In genomic region chr9:119884411-119884810, GRCh38 we compare ENCODE assay signal across 18 cellular contexts.
"Had no signal": no experiment of that assay in that cellular context is flagged by ENCODE, and none has a peak within 500 bp of the region (broad histone marks: within the 10 kb centered on the region; RNA-seq: fewer than 3 reads in every experiment).

No MANE protein-coding gene starts in this region.

- H3K9me3 ChIP-seq: adrenal gland, esophagus muscularis mucosa, pancreas, testis had no signal

- H3K27ac Mint-ChIP-seq: activated naive CD4-positive, alpha-beta T cell treated with anti-CD3 and anti-CD28 coated beads, Interleukin-2, amount 10 ng/mL, durations not matched to agents 7 days and 5 days; activated T-helper 2 cell treated with anti-CD3 and anti-CD28 coated beads, Interferon-gamma antibody, Interleukin-2, Interleukin-4, amounts not matched to agents 10 μg/mL and 5 μg/mL and 100 μg/mL, durations not matched to agents 14 hours and 24 hours and 36 hours; brain; naive B cell; stimulated activated naive CD8-positive, alpha-beta T cell treated with anti-CD3 and anti-CD28 coated beads, Interleukin-15, amount 100 ng/mL, for 72 hours had no signal

- H3K9me3 Mint-ChIP-seq: activated naive CD4-positive, alpha-beta T cell treated with anti-CD3 and anti-CD28 coated beads, Interleukin-2, amount 10 ng/mL, durations not matched to agents 7 days and 5 days; activated T-helper 2 cell treated with anti-CD3 and anti-CD28 coated beads, Interferon-gamma antibody, Interleukin-2, Interleukin-4, amounts not matched to agents 10 μg/mL and 5 μg/mL and 100 μg/mL, durations not matched to agents 14 hours and 24 hours and 36 hours; brain; stimulated activated naive CD8-positive, alpha-beta T cell treated with anti-CD3 and anti-CD28 coated beads, Interleukin-15, amount 100 ng/mL, for 72 hours had no signal

- H3K27ac ChIP-seq: adrenal gland, esophagus muscularis mucosa, pancreas, skin epidermis, testis, WERI-Rb-1 had no signal

- H3K4me1 Mint-ChIP-seq: activated naive CD4-positive, alpha-beta T cell treated with anti-CD3 and anti-CD28 coated beads, Interleukin-2, amount 10 ng/mL, durations not matched to agents 7 days and 5 days; naive B cell; stimulated activated naive CD8-positive, alpha-beta T cell treated with anti-CD3 and anti-CD28 coated beads, Interleukin-15, amount 100 ng/mL, for 72 hours had no signal

- H3K27me3 ChIP-seq: esophagus muscularis mucosa, pancreas, testis had no signal

- FAIRE-seq: keratinocyte, pancreas had no signal

- H3K36me3 Mint-ChIP-seq: activated naive CD4-positive, alpha-beta T cell treated with anti-CD3 and anti-CD28 coated beads, Interleukin-2, amount 10 ng/mL, durations not matched to agents 7 days and 5 days; brain; naive B cell had no signal

- H3K4me3 ChIP-seq: adrenal gland, esophagus muscularis mucosa, pancreas, skin epidermis, testis had no signal

- H3K4me1 ChIP-seq: adrenal gland, esophagus muscularis mucosa, pancreas, testis had no signal

- H3K4me3 Mint-ChIP-seq: activated naive CD4-positive, alpha-beta T cell treated with anti-CD3 and anti-CD28 coated beads, Interleukin-2, amount 10 ng/mL, durations not matched to agents 7 days and 5 days; brain; naive B cell; stimulated activated naive CD8-positive, alpha-beta T cell treated with anti-CD3 and anti-CD28 coated beads, Interleukin-15, amount 100 ng/mL, for 72 hours had no signal

- H3K36me3 ChIP-seq: adrenal gland, esophagus muscularis mucosa, pancreas, WERI-Rb-1 had no signal

- H3K27me3 Mint-ChIP-seq: activated naive CD4-positive, alpha-beta T cell treated with anti-CD3 and anti-CD28 coated beads, Interleukin-2, amount 10 ng/mL, durations not matched to agents 7 days and 5 days; stimulated activated naive CD8-positive, alpha-beta T cell treated with anti-CD3 and anti-CD28 coated beads, Interleukin-15, amount 100 ng/mL, for 72 hours had no signal

- DNase-seq: activated CD4-positive, alpha-beta T cell treated with anti-CD3 and anti-CD28 coated beads for 4 hours; activated naive CD4-positive, alpha-beta T cell treated with anti-CD3 and anti-CD28 coated beads, Interleukin-2, amount 10 ng/mL, durations not matched to agents 7 days and 5 days; adrenal gland; dermis blood vessel endothelial cell; hypothalamus; midbrain; naive B cell; pancreas; stimulated activated CD4-positive, alpha-beta T cell treated with anti-CD3 and anti-CD28 coated beads, Interleukin-4, amount 100 ng/mL, for 4 hours; stimulated activated naive CD8-positive, alpha-beta T cell treated with anti-CD3 and anti-CD28 coated beads, Interleukin-15, amount 100 ng/mL, for 72 hours; T1000; testis; WERI-Rb-1 had no signal
